11 cellular contexts compared by ENCODE assay signal in genomic region chr20:38418509-38419204, GRCh38. TPM values are rescaled to one million over a fixed set of nuclear protein-coding genes. Genes with fewer than 3 reads are reported as not detected.
DNase-seq lines count a peak whose midpoint lies in the region; ATAC-seq lines count a peak whose summit lies in the region.
"Had no signal": no experiment of that assay in that cellular context is flagged by ENCODE, and none has a peak within 500 bp of the region (broad histone marks: within the 10 kb centered on the region; RNA-seq: fewer than 3 reads in every experiment).

No MANE protein-coding gene starts in this region.

- intact Hi-C loops in left ventricle myocardium superior (cut with micrococcal nuclease), result no loop called here

- DNase-seq in activated CD8-positive, alpha-beta memory T cell treated with anti-CD3 and anti-CD28 coated beads, Interleukin-2, amount 50 U/mL, for 48 hours, result peak; percentile 62
- no peak for DNase-seq in activated CD8-positive, alpha-beta memory T cell treated with anti-CD3 and anti-CD28 coated beads, Interleukin-2, amount 50 U/mL, for 4 hours
- no peak for DNase-seq in activated naive CD8-positive, alpha-beta T cell treated with anti-CD3 and anti-CD28 coated beads for 36 hours
- DNase-seq in left ventricle myocardium superior (peak; percentile 75), superior temporal gyrus (ENCODE audit: extremely low spot score) (peak; percentile 36), OCI-M1 (lab: John Stamatoyannopoulos, UW) (no peak), SK-N-DZ (ENCODE audit: low spot score) (no peak)
- DNase-seq: activated CD4-positive, alpha-beta T cell treated with anti-CD3 and anti-CD28 coated beads for 4 hours; NCI-H526 treated with DMSO at 0.1 percent for 48 hours; spleen had no signal

- H3K27me3 Mint-ChIP-seq in activated naive CD8-positive, alpha-beta T cell treated with anti-CD3 and anti-CD28 coated beads for 36 hours, result no peaks in the 10 kb centered on the region

- H3K4me1 Mint-ChIP-seq in activated naive CD8-positive, alpha-beta T cell treated with anti-CD3 and anti-CD28 coated beads for 36 hours, result peaks cover 8% of the 10 kb centered on the region

- no peak overlapping the region for H3K4me3 Mint-ChIP-seq in activated naive CD8-positive, alpha-beta T cell treated with anti-CD3 and anti-CD28 coated beads for 36 hours

- H3K9me3 Mint-ChIP-seq in activated naive CD8-positive, alpha-beta T cell treated with anti-CD3 and anti-CD28 coated beads for 36 hours, result no peaks in the 10 kb centered on the region

- peak overlapping the region; percentile 57 for H3K27ac Mint-ChIP-seq in activated naive CD8-positive, alpha-beta T cell treated with anti-CD3 and anti-CD28 coated beads for 36 hours

- H3K36me3 Mint-ChIP-seq in activated naive CD8-positive, alpha-beta T cell treated with anti-CD3 and anti-CD28 coated beads for 36 hours, result peaks cover 70% of the 10 kb centered on the region

- ATAC-seq in left ventricle myocardium superior (peak; percentile 88), HG03469 (IDR thresholded peaks at IDR 0.05; ENCODE audit: unreplicated experiment) (no peak)

RNA-seq across cellular contexts. Expression of gene SNHG17, which starts 16.5 kb away (rescaled TPM):
- 100 to 1,000 TPM; 249 to 259 TPM for total RNA-seq in activated naive CD8-positive, alpha-beta T cell treated with anti-CD3 and anti-CD28 coated beads for 36 hours
- 5.0 TPM for total RNA-seq in left ventricle myocardium superior
- polyA plus RNA-seq in SK-N-DZ (2014; cell fraction: cytosol; rRNA removed), result 27.5 and 28.0 TPM in 2 replicates
- 61.3 and 159 TPM in 2 replicates for polyA plus RNA-seq in SK-N-DZ (2014; cell fraction: nucleus; rRNA removed)

RNA-seq across cellular contexts. Expression of gene RALGAPB, which starts 54.0 kb away (rescaled TPM):
- 10 to 100 TPM; 25.1 to 25.6 TPM for total RNA-seq in activated naive CD8-positive, alpha-beta T cell treated with anti-CD3 and anti-CD28 coated beads for 36 hours
- total RNA-seq in left ventricle myocardium superior, result 22.4 TPM
- 22.9 and 27.5 TPM in 2 replicates for polyA plus RNA-seq in SK-N-DZ (2014; cell fraction: cytosol; rRNA removed)
- polyA plus RNA-seq in SK-N-DZ (2014; cell fraction: nucleus; rRNA removed), result 52.5 and 63.1 TPM in 2 replicates

Comparison
In these comparisons a context has a peak if more than half of its experiments do, and no peak if none do; other contexts are left out.
1. DNase-seq: peak in activated CD8-positive, alpha-beta memory T cell treated with anti-CD3 and anti-CD28 coated beads, Interleukin-2, amount 50 U/mL, for 48 hours (single experiment), left ventricle myocardium superior (single experiment) and superior temporal gyrus (single experiment); none in activated CD8-positive, alpha-beta memory T cell treated with anti-CD3 and anti-CD28 coated beads, Interleukin-2, amount 50 U/mL, for 4 hours (single experiment), activated naive CD8-positive, alpha-beta T cell treated with anti-CD3 and anti-CD28 coated beads for 36 hours (single experiment), OCI-M1 (single experiment) and SK-N-DZ (single experiment).
2. RNA of gene SNHG17, which starts 16.5 kb away (total RNA-seq): 249 to 259 TPM in activated naive CD8-positive, alpha-beta T cell treated with anti-CD3 and anti-CD28 coated beads for 36 hours; 5.0 TPM in left ventricle myocardium superior (single experiment); every median in the first group is over 10 times any median in the second.